Comparison of ENCODE assay signal across 9 cellular contexts in the genomic region with DNA sequence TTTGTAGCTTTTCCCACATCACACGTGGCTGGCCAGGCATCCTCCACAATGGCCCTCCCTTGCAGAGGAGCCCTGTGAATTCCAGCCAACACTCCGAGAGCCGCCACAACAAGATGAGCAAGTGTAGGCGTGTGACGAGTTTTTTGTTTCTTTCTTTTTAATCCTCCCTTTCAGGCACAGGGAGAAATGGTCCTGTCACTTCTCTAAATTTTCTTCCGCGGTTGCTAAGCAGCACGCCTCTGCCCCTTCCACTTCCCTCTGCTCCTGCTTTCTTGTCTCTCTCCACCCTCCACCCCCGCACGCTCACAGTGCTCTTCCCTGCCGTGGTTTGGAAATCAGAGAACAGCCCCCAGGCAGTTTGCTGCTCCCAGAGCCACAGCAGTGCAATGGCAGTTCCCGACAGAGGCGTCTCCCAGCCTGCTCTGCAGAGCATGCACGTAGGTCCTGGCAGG.
DNase-seq lines count a peak whose midpoint lies in the region; ATAC-seq, FAIRE-seq and TF ChIP-seq lines count a peak whose summit lies in the region.
"Had no signal": no experiment of that assay in that cellular context is flagged by ENCODE, and none has a peak within 500 bp of the region (broad histone marks: within the 10 kb centered on the region; RNA-seq: fewer than 3 reads in every experiment).

No MANE protein-coding gene starts in this region.

- in situ Hi-C loops in K562 (cut with MboI): no loop called here

- H3K36me3 ChIP-seq in K562 (ENCODE audit: control insufficient read depth, insufficient read depth, low read length): no peaks in the 10 kb centered on the region
- H3K36me3 ChIP-seq in iPS-15b (ENCODE audit: control insufficient read depth, insufficient read depth, low read length): no peaks in the 10 kb centered on the region

- H3K9me3 ChIP-seq in K562 (replicated peaks; ENCODE audit: control insufficient read depth, insufficient read depth, low read depth, low read length) (no peaks in the 10 kb centered on the region), iPS-15b (ENCODE audit: control insufficient read depth, insufficient read depth, low read length) (no peaks in the 10 kb centered on the region)

- no peaks in the 10 kb centered on the region for H3K9me1 ChIP-seq in K562 (ENCODE audit: control insufficient read depth, insufficient read depth, low read length)

- FAIRE-seq in K562 (lab: Jason Lieb, UNC): peak; percentile 54
- FAIRE-seq: frontal cortex had no signal

- no peak for TF ChIP-seq RAD21 in K562 (CRISPR knock-in tag; conservative IDR thresholded peaks at IDR 0.05 in 1 of 2, IDR thresholded peaks at IDR 0.05 in 1 of 2)

- ATAC-seq in K562 (peak; percentile 66), sciatic nerve (peak; percentile 78), HG03457 (IDR thresholded peaks at IDR 0.05; ENCODE audit: unreplicated experiment) (no peak)

- WGBS in K562 (ENCODE audit: insufficient coverage, low coverage, missing lambda C conversion rate): 7% methylated on average over 14 of the region's 14 CpGs

- H4K20me1 ChIP-seq in K562 (replicated peaks; ENCODE audit: control insufficient read depth, insufficient read depth, low read length): 0 out of 2 replicates have a peak, but pooled peaks cover 6% of the 10 kb centered on the region

- no peak for TF ChIP-seq EP300 in K562 (IDR thresholded peaks at IDR 0.05; ENCODE audit: low read length)

- no peak for TF ChIP-seq POLR2A in K562 (conservative IDR thresholded peaks at IDR 0.05)

- H3K4me1 ChIP-seq in K562 (replicated peaks in 1 of 2; ENCODE audit: control insufficient read depth in 2 of 2, insufficient read depth in 2 of 2, low read length in 2 of 2): peaks cover 9 to 17% of the 10 kb centered on the region in 2 experiments; a peak in 4 of 5 replicates
- peaks cover 5% of the 10 kb centered on the region for H3K4me1 ChIP-seq in iPS-15b (ENCODE audit: control insufficient read depth, insufficient read depth, low read length)

- no peaks in the 10 kb centered on the region for H3K79me2 ChIP-seq in K562 (ENCODE audit: control insufficient read depth, insufficient read depth, low read length)

- CTCF ChIA-PET in K562 (lab: Yijun Ruan, JAX; ENCODE audit: low intra/inter-chr PET ratio): no interaction called here

- no peak overlapping the region for H2AFZ ChIP-seq in K562 (ENCODE audit: low read depth, low read length)

- intact Hi-C loops in K562 (cut with micrococcal nuclease) (no loop called here), sciatic nerve (cut with DNase I) (no loop called here)

- TF ChIP-seq CTCF in K562 (IDR thresholded peaks at IDR 0.05 in 2 of 3, conservative IDR thresholded peaks at IDR 0.05 in 1 of 3; ENCODE audit: insufficient read depth in 2 of 3, low read depth in 1 of 3, low read length in 3 of 3): no peak

- POLR2A ChIA-PET in K562 (lab: Yijun Ruan, JAX): no interaction called here

- BruUV-seq in K562 (replicated peaks; lab: Mats Ljungman, UMichigan): no TSS peak

- DNase-seq in Ammon's horn (ENCODE audit: low spot score) (peak; percentile 90), M059J (ENCODE audit: low read depth) (peak; percentile 80), K562 (ENCODE audit: extremely low read depth in 1 of 4, low spot score in 3 of 4) (peak; percentile 27 to 57 (median 38)), sciatic nerve (ENCODE audit: low spot score) (peak; percentile 71), GF-D8 (lab: John Stamatoyannopoulos, UW) (no peak)
- no peak for DNase-seq in stimulated activated CD4-positive, alpha-beta T cell treated with anti-CD3 and anti-CD28 coated beads, Interleukin-4, amount 100 ng/mL, for 24 hours

- H3K27me3 ChIP-seq in K562 (ENCODE audit: control insufficient read depth in 2 of 2, insufficient read depth in 2 of 2, low read length in 2 of 2): peaks cover 17 to 37% of the 10 kb centered on the region in 2 experiments
- no peaks in the 10 kb centered on the region for H3K27me3 ChIP-seq in iPS-15b (ENCODE audit: control insufficient read depth, insufficient read depth, low read length)

- H3K27ac ChIP-seq in K562 (ENCODE audit: extremely low read depth, low read depth, low read length): no peak overlapping the region

- H3K4me3 ChIP-seq in K562 (no peak overlapping the region), iPS-15b (ENCODE audit: low read depth, low read length) (peak overlapping the region; percentile 32)

- H3K9ac ChIP-seq in K562 (ENCODE audit: insufficient read depth in 1 of 2, low read depth in 2 of 2, low read length in 2 of 2): 0 out of 4 replicates have a peak overlapping the region, but pooled peaks of 1 of the 2 experiments have one; percentile 17
- H3K9ac ChIP-seq in iPS-15b (ENCODE audit: low read depth, low read length): no peak overlapping the region

- H3K4me2 ChIP-seq in K562 (ENCODE audit: insufficient read depth, low read length): no peak overlapping the region

TF ChIP-seq in K562, 482 proteins besides CTCF, POLR2A, EP300 and RAD21:
- TF ChIP-seq EGR1 (conservative IDR thresholded peaks at IDR 0.05): peak; percentile 96
- no peak for TF ChIP-seq ASH1L (IDR thresholded peaks at IDR 0.05; ENCODE audit: borderline replicate concordance, low read depth, partially characterized antibody)
- TF ChIP-seq CXXC5 (CRISPR knock-in tag; IDR thresholded peaks at IDR 0.05): peak; percentile 40
- no peak for TF ChIP-seq CREBBP (IDR thresholded peaks at IDR 0.05; ENCODE audit: low read depth, low read length)
- TF ChIP-seq WHSC1 (IDR thresholded peaks at IDR 0.05; ENCODE audit: low read length): no peak
- TF ChIP-seq FOXK2 (conservative IDR thresholded peaks at IDR 0.05 in 1 of 2, IDR thresholded peaks at IDR 0.05 in 1 of 2; ENCODE audit: low read depth in 2 of 2): no peak
- peak; percentile 75 for TF ChIP-seq RFX1 (IDR thresholded peaks at IDR 0.05)
- TF ChIP-seq RCOR1 (IDR thresholded peaks at IDR 0.05; ENCODE audit: borderline replicate concordance in 1 of 2, low read depth in 2 of 2, low read length in 2 of 2): peak in 1 of 2 experiments; percentile 34; a peak in 1 of 4 replicates
- peak in 1 of 2 experiments; percentile 38; a peak in 1 of 4 replicates for TF ChIP-seq HDAC1 (IDR thresholded peaks at IDR 0.05)
- TF ChIP-seq, protein P1, sequence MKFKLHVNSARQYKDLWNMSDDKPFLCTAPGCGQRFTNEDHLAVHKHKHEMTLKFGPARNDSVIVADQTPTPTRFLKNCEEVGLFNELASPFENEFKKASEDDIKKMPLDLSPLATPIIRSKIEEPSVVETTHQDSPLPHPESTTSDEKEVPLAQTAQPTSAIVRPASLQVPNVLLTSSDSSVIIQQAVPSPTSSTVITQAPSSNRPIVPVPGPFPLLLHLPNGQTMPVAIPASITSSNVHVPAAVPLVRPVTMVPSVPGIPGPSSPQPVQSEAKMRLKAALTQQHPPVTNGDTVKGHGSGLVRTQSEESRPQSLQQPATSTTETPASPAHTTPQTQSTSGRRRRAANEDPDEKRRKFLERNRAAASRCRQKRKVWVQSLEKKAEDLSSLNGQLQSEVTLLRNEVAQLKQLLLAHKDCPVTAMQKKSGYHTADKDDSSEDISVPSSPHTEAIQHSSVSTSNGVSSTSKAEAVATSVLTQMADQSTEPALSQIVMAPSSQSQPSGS (CRISPR knock-in tag; IDR thresholded peaks at IDR 0.05): no peak
- no peak for TF ChIP-seq CBFA2T3 (IDR thresholded peaks at IDR 0.05)
- TF ChIP-seq MEIS2 (IDR thresholded peaks at IDR 0.05; ENCODE audit: partially characterized antibody): peak; percentile 9
- 0 out of 2 replicates have a peak, but pooled peaks have one; percentile 12 for TF ChIP-seq DPF2 (IDR thresholded peaks at IDR 0.05)
- TF ChIP-seq, protein P2, sequence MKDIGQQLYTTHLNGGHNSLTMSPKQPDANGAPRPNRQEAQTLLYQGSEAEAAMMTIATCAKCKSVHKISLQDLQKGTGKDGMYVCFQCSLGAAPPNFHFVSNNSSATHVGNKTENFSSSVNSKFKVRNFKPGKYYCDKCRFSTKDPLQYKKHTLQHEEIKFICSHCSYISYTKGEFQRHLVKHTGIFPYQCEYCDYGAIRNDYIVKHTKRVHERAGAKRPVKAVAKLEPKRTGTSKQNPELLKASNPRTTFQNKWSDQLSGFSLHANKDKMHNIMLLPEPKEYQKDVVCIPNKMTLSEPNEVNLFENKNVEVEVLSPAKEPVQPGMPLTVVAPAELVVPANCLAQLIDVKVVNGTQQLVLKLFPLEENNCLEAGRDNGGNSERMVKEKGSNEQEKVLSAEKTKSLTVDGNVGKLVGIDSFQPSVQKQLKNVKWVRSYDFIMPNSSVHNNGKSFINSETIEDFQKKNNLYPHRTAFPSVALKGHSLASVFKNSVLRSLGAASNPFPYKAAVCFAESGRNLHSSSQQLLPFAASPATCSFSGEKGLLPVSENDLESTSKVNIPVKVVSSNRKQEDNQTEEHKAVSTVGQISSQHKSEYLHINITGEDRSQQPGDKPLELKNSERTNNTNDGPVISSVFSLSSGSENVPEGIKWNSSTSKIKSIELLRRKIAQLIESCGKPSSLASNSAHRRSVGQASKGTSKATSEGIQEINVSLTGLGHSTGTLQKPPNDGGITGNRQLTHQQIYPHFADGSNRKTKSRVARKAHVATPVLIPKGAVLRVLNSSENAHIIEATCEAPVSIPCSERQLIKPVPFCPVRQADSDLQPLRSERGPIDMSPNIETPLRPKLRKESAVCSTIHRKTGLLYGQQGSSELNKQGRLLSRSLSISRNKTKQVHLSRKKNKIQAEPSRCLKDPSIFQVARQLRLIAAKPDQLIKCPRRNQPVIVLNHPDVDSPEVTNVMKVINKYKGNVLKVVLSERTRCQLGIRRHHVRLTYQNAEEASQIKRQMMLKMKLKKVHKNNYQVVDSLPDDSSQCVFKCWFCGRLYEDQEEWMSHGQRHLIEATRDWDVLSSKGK (CRISPR knock-in tag; IDR thresholded peaks at IDR 0.05): no peak
- no peak for TF ChIP-seq ZC3H11A (IDR thresholded peaks at IDR 0.05; ENCODE audit: low read depth, low read length)
- TF ChIP-seq CTBP1 (IDR thresholded peaks at IDR 0.05; ENCODE audit: borderline replicate concordance): peak; percentile 45; the same call in 1 of the 2 replicates
- TF ChIP-seq MAFF (IDR thresholded peaks at IDR 0.05; ENCODE audit: low read length): no peak
- no peak for TF ChIP-seq SRSF1 (IDR thresholded peaks at IDR 0.05; ENCODE audit: low read depth, low read length)

Comparison
In these comparisons a context has a peak if more than half of its experiments do, and no peak if none do; other contexts are left out.
1. DNase-seq: peak in Ammon's horn (single experiment), M059J (single experiment), K562 (4 of 4) and sciatic nerve (single experiment); none in GF-D8 (single experiment) and stimulated activated CD4-positive, alpha-beta T cell treated with anti-CD3 and anti-CD28 coated beads, Interleukin-4, amount 100 ng/mL, for 24 hours (single experiment).